Comparison of ENCODE assay signal across 22 cellular contexts in genomic region chr1:246275036-246275435, GRCh38.
"Had no signal": no experiment of that assay in that cellular context is flagged by ENCODE, and none has a peak within 500 bp of the region (broad histone marks: within the 10 kb centered on the region; RNA-seq: fewer than 3 reads in every experiment).

No MANE protein-coding gene starts in this region.

- H3K9ac ChIP-seq: parathyroid adenoma had no signal

- H3K27me3 ChIP-seq: foreskin keratinocyte, gastroesophageal sphincter, heart right ventricle, left lung, neutrophil, suprapubic skin, transverse colon had no signal

- H3K79me2 ChIP-seq: parathyroid adenoma had no signal

- H3K4me1 ChIP-seq: foreskin keratinocyte, gastroesophageal sphincter, heart right ventricle, left lung, parathyroid adenoma, prostate gland, suprapubic skin, transverse colon had no signal

- DNase-seq: effector CD8-positive, alpha-beta T cell; endodermal cell; foreskin keratinocyte; glutamatergic neuron; heart right ventricle; left cardiac atrium; left lung; mammary epithelial cell; natural killer cell; right cardiac atrium; stimulated activated CD4-positive, alpha-beta T cell treated with anti-CD3 and anti-CD28 coated beads, Interleukin-15, amount 100 ng/mL, for 24 hours; stimulated activated CD4-positive, alpha-beta T cell treated with anti-CD3 and anti-CD28 coated beads, Interleukin-2, amount 100 ng/mL, for 48 hours; stimulated activated naive B cell treated with anti-CD40 and anti-IgM and Interleukin-4, amounts not matched to agents 10 μg/mL and 1 μg/mL and 100 μg/mL, for 72 hours; transverse colon had no signal

- H3K27ac ChIP-seq: epithelial cell of prostate, foreskin keratinocyte, gastroesophageal sphincter, heart right ventricle, left lung, neutrophil, parathyroid adenoma, prostate gland, suprapubic skin, transverse colon had no signal

- ATAC-seq: esophagus mucosa; foreskin keratinocyte; gastroesophageal sphincter; heart right ventricle; left cardiac atrium; left lung; natural killer cell; right cardiac atrium; stimulated activated naive B cell treated with anti-CD40 and anti-IgM and Interleukin-4, amounts not matched to agents 10 μg/mL and 1 μg/mL and 100 μg/mL, for 72 hours had no signal

- H3K9me3 ChIP-seq: gastroesophageal sphincter, heart right ventricle, left lung, neutrophil, prostate gland, suprapubic skin, transverse colon had no signal

- H2AFZ ChIP-seq: parathyroid adenoma had no signal

- H3K4me3 ChIP-seq: gastroesophageal sphincter, heart right ventricle, left lung, prostate gland, skin epidermis, suprapubic skin, transverse colon had no signal

- H3K36me3 ChIP-seq: gastroesophageal sphincter, heart right ventricle, left lung, neutrophil, prostate gland, suprapubic skin, transverse colon had no signal
